In genomic region chr3:70982700-70983140, GRCh38 we compare ENCODE assay signal across 8 cellular contexts.
DNase-seq lines count a peak whose midpoint lies in the region; ATAC-seq and TF ChIP-seq lines count a peak whose summit lies in the region.

No MANE protein-coding gene starts in this region.

- H3K4me1 Mint-ChIP-seq in stimulated activated naive CD8-positive, alpha-beta T cell treated with anti-CD3 and anti-CD28 coated beads, Interleukin-15, amount 100 ng/mL, for 72 hours, result peaks cover 85% of the 10 kb centered on the region

- no TSS peak for BruUV-seq in Panc1 (replicated peaks; lab: Mats Ljungman, UMichigan)

- peak overlapping the region; percentile 74 for H2AFZ ChIP-seq in GM23248

- peak overlapping the region; percentile 47 for H3K4me3 ChIP-seq in GM23248
- peak overlapping the region in 1 of 2 experiments; percentile 10; a peak in 1 of 4 replicates for H3K4me3 ChIP-seq in Panc1 (ENCODE audit: low read depth in 2 of 2, low read length in 2 of 2)

- peak overlapping the region; percentile 89 for H3K9ac ChIP-seq in GM23248

- intact Hi-C loops in Panc1 (cut with micrococcal nuclease; ENCODE audit: unreplicated experiment), result no loop called here

- no peaks in the 10 kb centered on the region for H3K27me3 Mint-ChIP-seq in stimulated activated naive CD8-positive, alpha-beta T cell treated with anti-CD3 and anti-CD28 coated beads, Interleukin-15, amount 100 ng/mL, for 72 hours

- CTCF ChIA-PET in Panc1 (lab: Charles Lee), result interaction anchor here (0.7 kb wide), 1 partner anchor 171 kb away, joined by 4 read pairs; no protein-coding TSS in a partner anchor

- no peak for TF ChIP-seq CTCF in Panc1 (IDR thresholded peaks at IDR 0.05)

- H3K27ac Mint-ChIP-seq in stimulated activated naive CD8-positive, alpha-beta T cell treated with anti-CD3 and anti-CD28 coated beads, Interleukin-15, amount 100 ng/mL, for 72 hours, result peak overlapping the region; percentile 96 to 97

- DNase-seq in Caki2 (ENCODE audit: low read depth), result peak; percentile 78
- peak; percentile 93 for DNase-seq in GM23248
- DNase-seq in Panc1 (ENCODE audit: low read depth, low spot score), result peak; percentile 38
- peak; percentile 83 for DNase-seq in kidney tubule cell (ENCODE audit: low spot score)
- DNase-seq in stimulated activated naive CD8-positive, alpha-beta T cell treated with anti-CD3 and anti-CD28 coated beads, Interleukin-15, amount 100 ng/mL, for 72 hours, result peak; percentile 28 to 64
- no peak for DNase-seq in stimulated activated naive CD4-positive, alpha-beta T cell (lab: John Stamatoyannopoulos, UW)
- DNase-seq in NCI-H1436 (lab: John Stamatoyannopoulos, UW), result no peak

- H3K4me2 ChIP-seq in GM23248 (ENCODE audit: unreplicated experiment), result peak overlapping the region; percentile 68

- POLR2A ChIA-PET in Panc1 (lab: Charles Lee), result no interaction called here

- H3K4me1 ChIP-seq in GM23248 (ENCODE audit: insufficient read depth) (peaks cover 53% of the 10 kb centered on the region), Panc1 (ENCODE audit: control insufficient read depth, insufficient read depth, low read length) (no peaks in the 10 kb centered on the region; the same call in 1 of the 2 replicates)

- in situ Hi-C loops in Caki2 (cut with HindIII; ENCODE audit: low pct_unique_long_range_greater_than_20kb, low sequenced_read_pairs) (no loop called here), GM23248 (cut with MboI) (no loop called here), Panc1 (cut with HindIII; ENCODE audit: low pct_unique_long_range_greater_than_20kb, low sequenced_read_pairs) (no loop called here)

- H3K27me3 ChIP-seq in GM23248 (replicated peaks; ENCODE audit: insufficient read depth) (no peaks in the 10 kb centered on the region), Panc1 (ENCODE audit: control insufficient read depth, insufficient read depth, low read length) (no peaks in the 10 kb centered on the region)

- peaks cover 53% of the 10 kb centered on the region for H3F3A ChIP-seq in GM23248 (ENCODE audit: insufficient read depth)

- WGBS in GM23248 (ENCODE audit: low coverage in 1 of 2, low lambda C conversion rate in 2 of 2, missing lambda C conversion rate in 2 of 2), 2 experiments, result 0 to 1% methylated on average over 6 of the region's 6 CpGs

- peak overlapping the region; percentile 99 for H3K27ac ChIP-seq in GM23248
- no peak overlapping the region for H3K27ac ChIP-seq in Panc1 (ENCODE audit: low read length)
- H3K27ac ChIP-seq in cingulate gyrus (ENCODE audit: low read depth, low read length), result peak overlapping the region; percentile 42

- H4K20me1 ChIP-seq in GM23248 (ENCODE audit: insufficient read depth), result no peaks in the 10 kb centered on the region

- H3K9me3 Mint-ChIP-seq in stimulated activated naive CD8-positive, alpha-beta T cell treated with anti-CD3 and anti-CD28 coated beads, Interleukin-15, amount 100 ng/mL, for 72 hours, result peaks cover 0 to 5% of the 10 kb centered on the region in 2 donors

- H3K9me3 ChIP-seq in GM23248 (ENCODE audit: low read depth), result no peaks in the 10 kb centered on the region
- no peaks in the 10 kb centered on the region for H3K9me3 ChIP-seq in Panc1 (ENCODE audit: control insufficient read depth, insufficient read depth, low read depth, low read length)

- peak; percentile 83; the same call in 1 of the 2 replicates for ATAC-seq in Panc1
- peak; percentile 91 for ATAC-seq in stimulated activated naive CD8-positive, alpha-beta T cell treated with anti-CD3 and anti-CD28 coated beads, Interleukin-15, amount 100 ng/mL, for 72 hours

- H3K79me2 ChIP-seq in GM23248 (ENCODE audit: insufficient read depth), result peaks cover 55% of the 10 kb centered on the region

- H3K36me3 ChIP-seq in GM23248 (ENCODE audit: low read depth) (peaks cover 27% of the 10 kb centered on the region), Panc1 (ENCODE audit: control insufficient read depth, insufficient read depth, low read length) (no peaks in the 10 kb centered on the region)

- no peaks in the 10 kb centered on the region for H3K9me2 ChIP-seq in GM23248 (ENCODE audit: insufficient read depth)

- H3K4me3 Mint-ChIP-seq in stimulated activated naive CD8-positive, alpha-beta T cell treated with anti-CD3 and anti-CD28 coated beads, Interleukin-15, amount 100 ng/mL, for 72 hours, result peak overlapping the region; percentile 37 to 62

Comparison
In these comparisons a context has a peak if more than half of its experiments do, and no peak if none do; other contexts are left out.
1. DNase-seq: peak in Caki2 (single experiment), GM23248 (single experiment), Panc1 (single experiment), kidney tubule cell (single experiment) and stimulated activated naive CD8-positive, alpha-beta T cell treated with anti-CD3 and anti-CD28 coated beads, Interleukin-15, amount 100 ng/mL, for 72 hours (2 of 2); none in stimulated activated naive CD4-positive, alpha-beta T cell (0 of 6) and NCI-H1436 (single experiment).